11 cellular contexts compared by ENCODE assay signal in the genomic region with DNA sequence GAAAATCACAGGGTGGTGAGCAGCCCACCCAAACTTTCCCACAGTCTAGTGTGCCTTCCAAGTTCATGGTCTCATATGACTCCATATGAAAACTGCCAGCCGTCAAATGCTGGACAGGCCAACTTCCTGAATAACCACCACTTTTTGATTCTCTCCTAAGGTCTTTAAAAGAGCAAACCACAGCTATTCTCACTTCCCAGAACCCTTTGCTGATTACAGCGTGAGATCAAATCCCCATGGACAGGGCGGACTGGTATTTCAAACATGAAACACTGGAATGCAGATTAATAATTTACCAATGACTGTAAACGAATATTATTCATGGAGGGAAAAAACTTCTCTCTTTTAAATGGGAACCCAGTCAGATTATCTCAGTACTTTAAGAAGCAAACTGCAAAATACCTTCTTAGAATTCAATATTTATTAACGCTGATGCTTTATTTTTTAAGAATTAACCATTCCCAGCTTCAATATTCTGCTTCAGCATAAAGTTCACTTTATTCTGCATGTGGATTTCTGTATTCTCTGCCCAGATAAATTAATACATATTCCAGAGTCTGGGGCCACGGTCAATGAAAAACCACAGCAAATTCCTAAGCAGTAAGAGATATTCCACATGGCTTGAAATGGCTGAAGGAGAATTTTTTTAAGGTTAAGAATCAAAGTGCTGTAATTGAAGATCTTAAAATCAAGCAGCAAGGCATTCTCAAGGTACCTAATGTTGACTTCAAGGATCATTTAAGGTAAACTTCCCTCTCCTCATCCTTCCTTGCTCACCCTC. TPM values are rescaled to one million over a fixed set of nuclear protein-coding genes. Genes with fewer than 3 reads are reported as not detected.
A peak's percentile ranks its signal among the peaks of the same experiment; 100 is the strongest.
DNase-seq lines count a peak whose midpoint lies in the region; ATAC-seq, FAIRE-seq and TF ChIP-seq lines count a peak whose summit lies in the region.
"Had no signal": no experiment of that assay in that cellular context is flagged by ENCODE, and none has a peak within 500 bp of the region (broad histone marks: within the 10 kb centered on the region; RNA-seq: fewer than 3 reads in every experiment).

No MANE protein-coding gene starts in this region.

- H3K4me3 Mint-ChIP-seq in astrocyte (ENCODE audit: unreplicated experiment): peak overlapping the region; percentile 70

- H3K36me3 Mint-ChIP-seq in astrocyte (ENCODE audit: low read depth, unreplicated experiment): peaks cover 4% of the 10 kb centered on the region

- H2AFZ ChIP-seq in astrocyte (ENCODE audit: low read depth, low read length): no peak overlapping the region
- no peak overlapping the region for H2AFZ ChIP-seq in HepG2 (ENCODE audit: low read length)

- peak overlapping the region; percentile 91 for H3K27ac Mint-ChIP-seq in astrocyte (ENCODE audit: unreplicated experiment)

- H3K79me2 ChIP-seq in astrocyte (ENCODE audit: insufficient read depth, low read length): peaks cover 96% of the 10 kb centered on the region
- peaks cover 15% of the 10 kb centered on the region for H3K79me2 ChIP-seq in HepG2 (ENCODE audit: insufficient read depth, low read length)

- POLR2A ChIA-PET in HepG2 (lab: Yijun Ruan, JAX): interaction anchor here (0.5 to 1.0 kb wide), 2 partner anchors 43 to 48 kb away, joined by 3 to 4 read pairs; a partner anchor contains a TSS

- no TSS peak for BruUV-seq in HepG2 (replicated peaks; lab: Mats Ljungman, UMichigan)

- 25% methylated on average over 6 of the region's 6 CpGs for WGBS in HepG2 (ENCODE audit: low lambda C conversion rate)
- WGBS in upper lobe of left lung, 2 donors: 47 to 52% methylated on average over 6 of the region's 6 CpGs

- H3K36me3 ChIP-seq in astrocyte (ENCODE audit: insufficient read depth, low read length) (no peaks in the 10 kb centered on the region), HepG2 (replicated peaks in 1 of 2; ENCODE audit: control insufficient read depth in 1 of 2, insufficient read depth in 2 of 2, low read length in 2 of 2) (no peaks in the 10 kb centered on the region; a peak in 1 of 5 replicates), upper lobe of left lung (no peaks in the 10 kb centered on the region)
- H3K36me3 ChIP-seq: ascending aorta, gastrocnemius medialis had no signal

- no peaks in the 10 kb centered on the region for H3K9me3 ChIP-seq in astrocyte (ENCODE audit: insufficient read depth, low read depth, low read length)
- H3K9me3 ChIP-seq in HepG2 (ENCODE audit: low read length): no peaks in the 10 kb centered on the region
- no peaks in the 10 kb centered on the region for H3K9me3 ChIP-seq in upper lobe of left lung
- H3K9me3 ChIP-seq: ascending aorta, gastrocnemius medialis had no signal

- ATAC-seq in HepG2 (peak; percentile 89), upper lobe of left lung (ENCODE audit: low FRiP score in 2 of 2) (peak; percentile 57 to 88), HG03565 (IDR thresholded peaks at IDR 0.05; ENCODE audit: unreplicated experiment) (no peak)
- ATAC-seq: gastrocnemius medialis had no signal

- H3K27ac ChIP-seq in astrocyte (ENCODE audit: low read depth, low read length) (peak overlapping the region; percentile 60), HepG2 (ENCODE audit: extremely low read length, insufficient read depth, low read length) (peak overlapping the region; percentile 24), upper lobe of left lung (peak overlapping the region in 1 of 4 donors; percentile 14)
- H3K27ac ChIP-seq: gastrocnemius medialis had no signal

- TF ChIP-seq EP300 in HepG2 (IDR thresholded peaks at IDR 0.05; ENCODE audit: low read depth in 2 of 2, low read length in 2 of 2) (no peak; a peak in 1 of 4 replicates), HepG2 (CRISPR knock-in tag; IDR thresholded peaks at IDR 0.05; ENCODE audit: borderline replicate concordance) (no peak), upper lobe of left lung (IDR thresholded peaks at IDR 0.05) (no peak)

- DNase-seq in HCEC 1CT: peak; percentile 57
- peak; percentile 96 for DNase-seq in astrocyte (ENCODE audit: low read depth)
- DNase-seq in HepG2 (ENCODE audit: low spot score): peak; percentile 76
- no peak for DNase-seq in upper lobe of left lung
- no peak for DNase-seq in activated CD4-positive, CD25-positive, alpha-beta regulatory T cell treated with anti-CD3 and anti-CD28 coated beads, Interleukin-2, amount 50 U/mL, for 72 hours
- DNase-seq in NCI-H1694 (lab: John Stamatoyannopoulos, UW): no peak
- DNase-seq: activated CD8-positive, alpha-beta memory T cell treated with anti-CD3 and anti-CD28 coated beads for 24 hours; gastrocnemius medialis; NCI-H2171 had no signal

- no peak for TF ChIP-seq POLR2A in HepG2 (IDR thresholded peaks at IDR 0.05; ENCODE audit: insufficient read depth in 1 of 2, low read depth in 2 of 2, low read length in 2 of 2)
- TF ChIP-seq POLR2A in upper lobe of left lung (IDR thresholded peaks at IDR 0.05): no peak

- H3K4me1 ChIP-seq in astrocyte (ENCODE audit: insufficient read depth, low read length) (peaks cover 27% of the 10 kb centered on the region), HepG2 (ENCODE audit: insufficient read depth, low read length) (peaks cover 71% of the 10 kb centered on the region), upper lobe of left lung (peaks cover 9 to 26% (median 10%) of the 10 kb centered on the region in 4 donors)

- in situ Hi-C loops in HepG2 (cut with HindIII; ENCODE audit: extremely low pct_ligation_motif_present, low pct_unique_long_range_greater_than_20kb): no loop called here

- H4K20me1 ChIP-seq in astrocyte (ENCODE audit: insufficient read depth, low read length) (peaks cover 69% of the 10 kb centered on the region), HepG2 (ENCODE audit: insufficient read depth, low read length) (no peaks in the 10 kb centered on the region)

- TF ChIP-seq RAD21 in HepG2 (CRISPR knock-in tag; IDR thresholded peaks at IDR 0.05): no peak

- H3K4me2 ChIP-seq in astrocyte (ENCODE audit: low read length) (peak overlapping the region; percentile 40), HepG2 (ENCODE audit: low read depth, low read length) (peak overlapping the region; percentile 33)

- TF ChIP-seq CTCF in astrocyte (IDR thresholded peaks at IDR 0.05; ENCODE audit: insufficient read depth, low read depth, low read length) (no peak), HepG2 (CRISPR knock-in tag; IDR thresholded peaks at IDR 0.05) (no peak), upper lobe of left lung (IDR thresholded peaks at IDR 0.05) (no peak)

- peak; percentile 43 for FAIRE-seq in astrocyte (lab: Jason Lieb, UNC)
- FAIRE-seq in HepG2 (lab: Jason Lieb, UNC): peak; percentile 54

- H3K27me3 ChIP-seq in astrocyte (ENCODE audit: insufficient read depth, low read length) (no peaks in the 10 kb centered on the region), HepG2 (ENCODE audit: control insufficient read depth in 1 of 2, insufficient read depth in 2 of 2, low read length in 2 of 2) (no peaks in the 10 kb centered on the region), upper lobe of left lung (no peaks in the 10 kb centered on the region)
- H3K27me3 ChIP-seq: ascending aorta, gastrocnemius medialis had no signal

- H3K9me3 Mint-ChIP-seq in astrocyte (ENCODE audit: unreplicated experiment): no peaks in the 10 kb centered on the region

- no peak overlapping the region for H3K4me3 ChIP-seq in astrocyte (ENCODE audit: insufficient read depth, low read depth, low read length)
- H3K4me3 ChIP-seq in HepG2 (replicated peaks in 1 of 3; ENCODE audit: insufficient read depth in 1 of 3, low read depth in 2 of 3, low read length in 3 of 3): no peak overlapping the region; a peak in 1 of 6 replicates
- no peak overlapping the region for H3K4me3 ChIP-seq in upper lobe of left lung
- H3K4me3 ChIP-seq: gastrocnemius medialis had no signal

- H3K9ac ChIP-seq in astrocyte (ENCODE audit: low read length) (peak overlapping the region; percentile 40), HepG2 (ENCODE audit: insufficient read depth, low read depth, low read length) (no peak overlapping the region)

- CTCF ChIA-PET in HepG2 (lab: Yijun Ruan, JAX; ENCODE audit: low intra/inter-chr PET ratio, low total read pairs): no interaction called here

- H3K27me3 Mint-ChIP-seq in astrocyte (ENCODE audit: low read depth, unreplicated experiment): no peaks in the 10 kb centered on the region

- peaks cover 48% of the 10 kb centered on the region for H3K4me1 Mint-ChIP-seq in astrocyte (ENCODE audit: low read depth, unreplicated experiment)

- intact Hi-C loops in HepG2 (cut with micrococcal nuclease; ENCODE audit: unreplicated experiment): loop anchor here (10.0 kb wide), 1 partner anchor 55 kb away; no protein-coding TSS in a partner anchor

TF ChIP-seq in HepG2, 621 proteins besides CTCF, POLR2A, EP300 and RAD21 (continues in another document):
- TF ChIP-seq, protein P1, sequence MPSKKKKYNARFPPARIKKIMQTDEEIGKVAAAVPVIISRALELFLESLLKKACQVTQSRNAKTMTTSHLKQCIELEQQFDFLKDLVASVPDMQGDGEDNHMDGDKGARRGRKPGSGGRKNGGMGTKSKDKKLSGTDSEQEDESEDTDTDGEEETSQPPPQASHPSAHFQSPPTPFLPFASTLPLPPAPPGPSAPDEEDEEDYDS (CRISPR knock-in tag; IDR thresholded peaks at IDR 0.05): peak; percentile 10; the same call in 1 of the 2 replicates
- TF ChIP-seq ISL2 (CRISPR knock-in tag; IDR thresholded peaks at IDR 0.05): no peak

RNA-seq across cellular contexts. Expression of a gene that starts 42.9 kb away (rescaled TPM):
- total RNA-seq in astrocyte (227 and 244 TPM in 2 replicates), HepG2 (2016; rRNA removed; fragmentation: Illumina TruSeq; extraction: Trizol) (25.1 and 38.5 TPM in 2 replicates), upper lobe of left lung (100 to 1,000 TPM in 2 of 6 donors, 10 to 100 TPM in 4; 39.7 to 161 (median 71.9) TPM)
- total RNA-seq in HepG2 (2016; cell fraction: cytosol; rRNA removed; fragmentation: Illumina TruSeq; extraction: Trizol; ENCODE audit: low read depth): 6.6 and 8.8 TPM in 2 replicates
- total RNA-seq in HepG2 (2016; cell fraction: insoluble cytoplasmic fraction; rRNA removed; fragmentation: Illumina TruSeq; extraction: Trizol): 28.4 and 35.1 TPM in 2 replicates
- 6.5 and 7.9 TPM in 2 replicates for total RNA-seq in HepG2 (2016; cell fraction: membrane; rRNA removed; fragmentation: Illumina TruSeq; extraction: Trizol)
- 32.4 and 33.1 TPM in 2 replicates for total RNA-seq in HepG2 (2016; cell fraction: nucleus; rRNA removed; fragmentation: Illumina TruSeq; extraction: Trizol)
- 12.6 and 15.7 TPM in 2 replicates for polyA plus RNA-seq in HepG2 (2011; rRNA removed)
- 10.1 and 10.8 TPM in 2 replicates for polyA plus RNA-seq in HepG2 (2011; cell fraction: cytosol; rRNA removed)
- 20.9 and 25.3 TPM in 2 replicates for polyA plus RNA-seq in HepG2 (2011; cell fraction: nucleus; rRNA removed)
- polyA plus RNA-seq in HepG2 (2012): 26.0 and 36.6 TPM in 2 replicates
- 1.1 and 1.6 TPM in 2 replicates for polyA plus RNA-seq in HepG2 (2016; cell fraction: cytosol; fragmentation: Illumina TruSeq; extraction: Trizol; ENCODE audit: low read depth)
- polyA plus RNA-seq in HepG2 (2016; cell fraction: insoluble cytoplasmic fraction; fragmentation: Illumina TruSeq; extraction: Trizol; ENCODE audit: low read depth): 22.4 and 25.8 TPM in 2 replicates
- 2.2 and 2.7 TPM in 2 replicates for polyA plus RNA-seq in HepG2 (2016; cell fraction: membrane; fragmentation: Illumina TruSeq; extraction: Trizol; ENCODE audit: low read depth)
- polyA plus RNA-seq in HepG2 (2016; cell fraction: nucleus; fragmentation: Illumina TruSeq; extraction: Trizol; ENCODE audit: insufficient read depth, low read depth): 15.6 and 16.7 TPM in 2 replicates
- 33.9 and 197 TPM in 2 replicates for polyA minus RNA-seq in HepG2 (2011; rRNA and poly(A)+ RNA removed; ENCODE audit: low replicate concordance)
- 22.2 and 26.0 TPM in 2 replicates for polyA minus RNA-seq in HepG2 (2011; cell fraction: cytosol; rRNA and poly(A)+ RNA removed)
- 47.1 and 47.9 TPM in 2 replicates for polyA minus RNA-seq in HepG2 (2011; cell fraction: nucleus; rRNA and poly(A)+ RNA removed)

Comparison
In these comparisons a context has a peak if more than half of its experiments do, and no peak if none do; other contexts are left out.
1. DNase-seq: peak in HCEC 1CT (single experiment), astrocyte (single experiment) and HepG2 (single experiment); none in upper lobe of left lung (0 of 2), activated CD4-positive, CD25-positive, alpha-beta regulatory T cell treated with anti-CD3 and anti-CD28 coated beads, Interleukin-2, amount 50 U/mL, for 72 hours (single experiment) and NCI-H1694 (single experiment).